In the genomic region with DNA sequence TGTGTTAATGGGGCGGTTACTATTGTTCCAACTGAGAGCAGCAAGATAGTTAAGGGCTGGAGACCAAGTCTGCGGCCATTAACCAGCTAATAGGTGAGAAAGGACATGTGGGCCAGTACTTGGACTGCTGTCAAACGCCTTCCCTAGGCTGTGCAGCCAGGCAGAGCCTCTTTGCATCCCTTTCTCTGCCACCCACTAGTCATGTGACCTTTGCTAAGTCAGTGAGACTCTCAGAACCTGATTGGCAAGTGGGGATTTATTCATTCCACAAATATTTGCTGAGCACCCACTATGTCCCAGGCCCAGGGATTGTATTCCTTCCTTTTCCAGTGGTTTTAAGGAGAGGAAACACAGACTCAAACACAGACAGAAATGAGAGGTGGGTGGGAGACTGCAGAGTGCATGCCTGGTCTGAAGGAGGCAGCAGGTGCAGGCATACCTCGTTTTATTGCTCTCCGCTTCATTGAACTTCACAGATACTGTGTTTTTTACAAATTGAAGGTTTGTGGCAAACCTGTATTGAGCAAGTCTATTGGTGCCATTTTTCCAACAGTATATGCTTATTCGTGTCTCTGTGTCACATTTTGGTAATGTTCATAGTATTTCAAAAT, we compare ENCODE assay signal across 12 cellular contexts.
DNase-seq lines count a peak whose midpoint lies in the region; ATAC-seq lines count a peak whose summit lies in the region.
"Had no signal": no experiment of that assay in that cellular context is flagged by ENCODE, and none has a peak within 500 bp of the region (broad histone marks: within the 10 kb centered on the region; RNA-seq: fewer than 3 reads in every experiment).

No MANE protein-coding gene starts in this region.

- peaks cover 7 to 37% (median 10%) of the 10 kb centered on the region in 5 donors for H3K27me3 Mint-ChIP-seq in naive thymus-derived CD8-positive, alpha-beta T cell

- H3K27ac Mint-ChIP-seq in naive thymus-derived CD8-positive, alpha-beta T cell: no peak overlapping the region
- H3K27ac Mint-ChIP-seq: activated CD8-positive, alpha-beta T cell treated with anti-CD3 and anti-CD28 coated beads, Interleukin-2, amount 10 ng/mL, durations not matched to agents 7 days and 5 days had no signal

- H3K4me1 Mint-ChIP-seq in naive thymus-derived CD8-positive, alpha-beta T cell: peaks cover 0 to 2% (median 0%) of the 10 kb centered on the region in 4 donors

- peaks cover 3 to 13% (median 5%) of the 10 kb centered on the region in 3 donors for H3K36me3 Mint-ChIP-seq in naive thymus-derived CD8-positive, alpha-beta T cell

- peak; percentile 63 for DNase-seq in EL
- peak; percentile 15 for DNase-seq in RKO (ENCODE audit: low spot score)
- peak; percentile 76 for DNase-seq in left kidney (ENCODE audit: low read depth, low spot score)
- no peak for DNase-seq in naive thymus-derived CD8-positive, alpha-beta T cell
- no peak for DNase-seq in dermis blood vessel endothelial cell
- DNase-seq: activated CD8-positive, alpha-beta T cell treated with anti-CD3 and anti-CD28 coated beads, Interleukin-2, amount 10 ng/mL, durations not matched to agents 7 days and 5 days; adrenal gland; NCI-H1048; psoas muscle had no signal

- no peak overlapping the region for H3K4me3 Mint-ChIP-seq in naive thymus-derived CD8-positive, alpha-beta T cell
- H3K4me3 Mint-ChIP-seq: activated CD8-positive, alpha-beta T cell treated with anti-CD3 and anti-CD28 coated beads, Interleukin-2, amount 10 ng/mL, durations not matched to agents 7 days and 5 days had no signal

- POLR2A ChIA-PET in naive thymus-derived CD8-positive, alpha-beta T cell (lab: Charles Lee): no interaction called here

- ATAC-seq in HG02798 (IDR thresholded peaks at IDR 0.05; ENCODE audit: poor library complexity, unreplicated experiment) (peak; percentile 57), GM19455 (IDR thresholded peaks at IDR 0.05; ENCODE audit: unreplicated experiment) (no peak), HG02610 (IDR thresholded peaks at IDR 0.05; ENCODE audit: unreplicated experiment) (no peak)
- ATAC-seq in naive thymus-derived CD8-positive, alpha-beta T cell: no peak
- ATAC-seq: activated CD8-positive, alpha-beta T cell treated with anti-CD3 and anti-CD28 coated beads, Interleukin-2, amount 10 ng/mL, durations not matched to agents 7 days and 5 days; psoas muscle had no signal

- H3K9me3 Mint-ChIP-seq in naive thymus-derived CD8-positive, alpha-beta T cell: peaks cover 0 to 11% (median 4%) of the 10 kb centered on the region in 9 donors

Comparison
In these comparisons a context has a peak if more than half of its experiments do, and no peak if none do; other contexts are left out.
1. DNase-seq: peak in EL (single experiment), RKO (single experiment) and left kidney (single experiment); none in naive thymus-derived CD8-positive, alpha-beta T cell (0 of 10) and dermis blood vessel endothelial cell (single experiment).